Comparison of ENCODE assay signal across 11 cellular contexts in genomic region chr6:31354248-31354647, GRCh38. TPM values are rescaled to one million over a fixed set of nuclear protein-coding genes. Genes with fewer than 3 reads are reported as not detected.
DNase-seq lines count a peak whose midpoint lies in the region; ATAC-seq and TF ChIP-seq lines count a peak whose summit lies in the region.
"Had no signal": no experiment of that assay in that cellular context is flagged by ENCODE, and none has a peak within 500 bp of the region (broad histone marks: within the 10 kb centered on the region; RNA-seq: fewer than 3 reads in every experiment).

No MANE protein-coding gene starts in this region.

- H3K9me3 ChIP-seq in gastroesophageal sphincter, result no peaks in the 10 kb centered on the region

- 54 to 69% methylated on average over 4 of the region's 9 CpGs for WGBS in gastroesophageal sphincter (ENCODE audit: low coverage in 1 of 2), 2 donors

- H3K27ac ChIP-seq in foreskin keratinocyte, result no peak overlapping the region
- no peak overlapping the region for H3K27ac ChIP-seq in gastroesophageal sphincter

- H3K27me3 ChIP-seq in foreskin keratinocyte (peaks cover 19% of the 10 kb centered on the region), gastroesophageal sphincter (no peaks in the 10 kb centered on the region)

- no peak for TF ChIP-seq EP300 in gastroesophageal sphincter (IDR thresholded peaks at IDR 0.05)

- H3K27ac Mint-ChIP-seq in activated naive CD4-positive, alpha-beta T cell treated with anti-CD3 and anti-CD28 coated beads, Interleukin-2, amount 10 ng/mL, durations not matched to agents 7 days and 5 days, result peak overlapping the region; percentile 63
- peak overlapping the region in 4 of 6 donors; percentile 82 to 99 (median 93) for H3K27ac Mint-ChIP-seq in naive B cell
- H3K27ac Mint-ChIP-seq: endodermal cell had no signal

- TF ChIP-seq CTCF in GM12865 (IDR thresholded peaks at IDR 0.05; ENCODE audit: insufficient read depth, low read depth, low read length, missing control alignments), result no peak
- no peak for TF ChIP-seq CTCF in foreskin keratinocyte (conservative IDR thresholded peaks at IDR 0.05)
- no peak for TF ChIP-seq CTCF in gastroesophageal sphincter (IDR thresholded peaks at IDR 0.05)

- ATAC-seq in naive B cell (ENCODE audit: low read depth in 2 of 2), result no peak
- no peak for ATAC-seq in foreskin keratinocyte
- no peak for ATAC-seq in GM18870 (IDR thresholded peaks at IDR 0.05; ENCODE audit: unreplicated experiment)
- ATAC-seq in gastroesophageal sphincter, result no peak

- CTCF ChIA-PET in activated naive CD4-positive, alpha-beta T cell treated with anti-CD3 and anti-CD28 coated beads, Interleukin-2, amount 10 ng/mL, durations not matched to agents 7 days and 5 days (lab: Charles Lee), result interaction anchor here (1.5 kb wide), 1 partner anchor 13 kb away, joined by 4 read pairs; no protein-coding TSS in a partner anchor

- peaks cover 48% of the 10 kb centered on the region for H3K36me3 Mint-ChIP-seq in activated naive CD4-positive, alpha-beta T cell treated with anti-CD3 and anti-CD28 coated beads, Interleukin-2, amount 10 ng/mL, durations not matched to agents 7 days and 5 days
- peaks cover 20 to 38% of the 10 kb centered on the region in 2 donors for H3K36me3 Mint-ChIP-seq in naive B cell

- H3K36me3 ChIP-seq in gastroesophageal sphincter, result peaks cover 0 to 22% of the 10 kb centered on the region in 2 donors

- no peak for TF ChIP-seq POLR2A in gastroesophageal sphincter (IDR thresholded peaks at IDR 0.05)

- H3K4me3 Mint-ChIP-seq in activated naive CD4-positive, alpha-beta T cell treated with anti-CD3 and anti-CD28 coated beads, Interleukin-2, amount 10 ng/mL, durations not matched to agents 7 days and 5 days, result peak overlapping the region; percentile 96
- peak overlapping the region; percentile 89 to 99 (median 96) for H3K4me3 Mint-ChIP-seq in naive B cell

- no peaks in the 10 kb centered on the region for H3K9me3 Mint-ChIP-seq in activated naive CD4-positive, alpha-beta T cell treated with anti-CD3 and anti-CD28 coated beads, Interleukin-2, amount 10 ng/mL, durations not matched to agents 7 days and 5 days
- peaks cover 0 to 4% (median 0%) of the 10 kb centered on the region in 7 donors for H3K9me3 Mint-ChIP-seq in naive B cell
- H3K9me3 Mint-ChIP-seq: endodermal cell had no signal

- DNase-seq in CD1c-positive myeloid dendritic cell (ENCODE audit: extremely low spot score) (peak; percentile 33), GM12865 (ENCODE audit: low read depth) (no peak), naive B cell (no peak), foreskin keratinocyte (no peak)
- DNase-seq in activated naive CD4-positive, alpha-beta T cell treated with anti-CD3 and anti-CD28 coated beads, Interleukin-2, amount 10 ng/mL, durations not matched to agents 7 days and 5 days, result no peak
- DNase-seq: endodermal cell, hippocampal formation, NCI-H1694, T1000 had no signal

- H3K4me1 Mint-ChIP-seq in activated naive CD4-positive, alpha-beta T cell treated with anti-CD3 and anti-CD28 coated beads, Interleukin-2, amount 10 ng/mL, durations not matched to agents 7 days and 5 days, result peaks cover 57% of the 10 kb centered on the region
- peaks cover 75 to 88% (median 86%) of the 10 kb centered on the region in 3 donors for H3K4me1 Mint-ChIP-seq in naive B cell

- peak overlapping the region; percentile 86 for H3K4me3 ChIP-seq in GM12865 (ENCODE audit: low read depth, low read length)
- H3K4me3 ChIP-seq in gastroesophageal sphincter, result peak overlapping the region in 1 of 2 donors; percentile 66

- no peaks in the 10 kb centered on the region for H3K27me3 Mint-ChIP-seq in activated naive CD4-positive, alpha-beta T cell treated with anti-CD3 and anti-CD28 coated beads, Interleukin-2, amount 10 ng/mL, durations not matched to agents 7 days and 5 days
- H3K27me3 Mint-ChIP-seq in naive B cell, result no peaks in the 10 kb centered on the region

- H3K4me1 ChIP-seq in foreskin keratinocyte (no peaks in the 10 kb centered on the region), gastroesophageal sphincter (peaks cover 0 to 20% (median 5%) of the 10 kb centered on the region in 3 donors)

RNA-seq across cellular contexts. Expression of gene HLA-B, which starts 2.7 kb away (rescaled TPM):
- 1,000 to 10,000 TPM; 3,795 to 6,657 (median 6,196) TPM for polyA plus RNA-seq in naive B cell (ENCODE audit: low read depth in 6 of 6)
- total RNA-seq in foreskin keratinocyte, result 266 and 383 TPM in 2 replicates
- polyA plus RNA-seq in foreskin keratinocyte, result 319 and 484 TPM in 2 replicates
- 100 to 1,000 TPM; 299 to 991 (median 620) TPM for total RNA-seq in gastroesophageal sphincter

RNA-seq across cellular contexts. Expression of gene MICA, which starts 49.1 kb away (rescaled TPM):
- polyA plus RNA-seq in naive B cell (ENCODE audit: low read depth in 6 of 6) (1 to 10 TPM; 3.6 to 6.3 (median 4.4) TPM), foreskin keratinocyte (30.8 and 63.8 TPM in 2 replicates)
- total RNA-seq in foreskin keratinocyte (28.3 and 55.9 TPM in 2 replicates), gastroesophageal sphincter (10 to 100 TPM; 17.4 to 33.2 (median 22.1) TPM)
